ENCODE assay signal across 1 cellular context in the genomic region with DNA sequence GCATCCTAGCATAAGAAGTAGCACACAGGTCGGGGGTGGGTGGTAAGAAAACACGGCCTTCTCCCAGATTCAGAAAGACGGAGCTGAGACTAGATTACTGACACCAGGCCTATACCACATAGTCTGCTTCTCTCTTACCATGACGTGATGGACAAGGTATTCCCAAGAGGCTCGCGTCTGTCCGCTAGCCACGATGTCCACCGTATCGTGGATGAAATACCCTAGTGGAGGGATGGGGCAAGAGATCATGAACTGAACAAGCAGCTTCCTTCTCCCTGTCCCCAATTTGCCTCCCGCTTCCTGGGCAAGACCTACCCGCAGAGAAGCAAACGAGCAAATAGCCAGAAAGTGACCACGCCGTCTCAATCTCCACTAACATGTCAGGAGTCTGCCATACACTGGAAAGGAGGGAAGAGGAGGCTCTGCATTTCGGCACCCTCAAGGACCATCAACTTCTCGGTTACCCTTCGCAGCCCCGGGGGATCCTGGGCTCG.
TF ChIP-seq lines count a peak whose summit lies in the region.

No MANE protein-coding gene starts in this region.

TF ChIP-seq in GM12878, 131 proteins besides CTCF, POLR2A, EP300 and RAD21 (continues in another document):
- TF ChIP-seq, protein P1, sequence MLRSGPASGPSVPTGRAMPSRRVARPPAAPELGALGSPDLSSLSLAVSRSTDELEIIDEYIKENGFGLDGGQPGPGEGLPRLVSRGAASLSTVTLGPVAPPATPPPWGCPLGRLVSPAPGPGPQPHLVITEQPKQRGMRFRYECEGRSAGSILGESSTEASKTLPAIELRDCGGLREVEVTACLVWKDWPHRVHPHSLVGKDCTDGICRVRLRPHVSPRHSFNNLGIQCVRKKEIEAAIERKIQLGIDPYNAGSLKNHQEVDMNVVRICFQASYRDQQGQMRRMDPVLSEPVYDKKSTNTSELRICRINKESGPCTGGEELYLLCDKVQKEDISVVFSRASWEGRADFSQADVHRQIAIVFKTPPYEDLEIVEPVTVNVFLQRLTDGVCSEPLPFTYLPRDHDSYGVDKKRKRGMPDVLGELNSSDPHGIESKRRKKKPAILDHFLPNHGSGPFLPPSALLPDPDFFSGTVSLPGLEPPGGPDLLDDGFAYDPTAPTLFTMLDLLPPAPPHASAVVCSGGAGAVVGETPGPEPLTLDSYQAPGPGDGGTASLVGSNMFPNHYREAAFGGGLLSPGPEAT (IDR thresholded peaks at IDR 0.05; ENCODE audit: low read depth), result no peak
- peak; percentile 88 for TF ChIP-seq POLR2AphosphoS5 (IDR thresholded peaks at IDR 0.05; ENCODE audit: low read length)
- TF ChIP-seq TCF12 (IDR thresholded peaks at IDR 0.05; ENCODE audit: low read depth, low read length), result peak; percentile 7; the same call in 1 of the 2 replicates
- TF ChIP-seq, protein P2, sequence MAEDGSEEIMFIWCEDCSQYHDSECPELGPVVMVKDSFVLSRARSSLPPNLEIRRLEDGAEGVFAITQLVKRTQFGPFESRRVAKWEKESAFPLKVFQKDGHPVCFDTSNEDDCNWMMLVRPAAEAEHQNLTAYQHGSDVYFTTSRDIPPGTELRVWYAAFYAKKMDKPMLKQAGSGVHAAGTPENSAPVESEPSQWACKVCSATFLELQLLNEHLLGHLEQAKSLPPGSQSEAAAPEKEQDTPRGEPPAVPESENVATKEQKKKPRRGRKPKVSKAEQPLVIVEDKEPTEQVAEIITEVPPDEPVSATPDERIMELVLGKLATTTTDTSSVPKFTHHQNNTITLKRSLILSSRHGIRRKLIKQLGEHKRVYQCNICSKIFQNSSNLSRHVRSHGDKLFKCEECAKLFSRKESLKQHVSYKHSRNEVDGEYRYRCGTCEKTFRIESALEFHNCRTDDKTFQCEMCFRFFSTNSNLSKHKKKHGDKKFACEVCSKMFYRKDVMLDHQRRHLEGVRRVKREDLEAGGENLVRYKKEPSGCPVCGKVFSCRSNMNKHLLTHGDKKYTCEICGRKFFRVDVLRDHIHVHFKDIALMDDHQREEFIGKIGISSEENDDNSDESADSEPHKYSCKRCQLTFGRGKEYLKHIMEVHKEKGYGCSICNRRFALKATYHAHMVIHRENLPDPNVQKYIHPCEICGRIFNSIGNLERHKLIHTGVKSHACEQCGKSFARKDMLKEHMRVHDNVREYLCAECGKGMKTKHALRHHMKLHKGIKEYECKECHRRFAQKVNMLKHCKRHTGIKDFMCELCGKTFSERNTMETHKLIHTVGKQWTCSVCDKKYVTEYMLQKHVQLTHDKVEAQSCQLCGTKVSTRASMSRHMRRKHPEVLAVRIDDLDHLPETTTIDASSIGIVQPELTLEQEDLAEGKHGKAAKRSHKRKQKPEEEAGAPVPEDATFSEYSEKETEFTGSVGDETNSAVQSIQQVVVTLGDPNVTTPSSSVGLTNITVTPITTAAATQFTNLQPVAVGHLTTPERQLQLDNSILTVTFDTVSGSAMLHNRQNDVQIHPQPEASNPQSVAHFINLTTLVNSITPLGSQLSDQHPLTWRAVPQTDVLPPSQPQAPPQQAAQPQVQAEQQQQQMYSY (CRISPR knock-in tag; IDR thresholded peaks at IDR 0.05), result no peak
- TF ChIP-seq ZNF217 (IDR thresholded peaks at IDR 0.05), result no peak
- TF ChIP-seq, protein P3, sequence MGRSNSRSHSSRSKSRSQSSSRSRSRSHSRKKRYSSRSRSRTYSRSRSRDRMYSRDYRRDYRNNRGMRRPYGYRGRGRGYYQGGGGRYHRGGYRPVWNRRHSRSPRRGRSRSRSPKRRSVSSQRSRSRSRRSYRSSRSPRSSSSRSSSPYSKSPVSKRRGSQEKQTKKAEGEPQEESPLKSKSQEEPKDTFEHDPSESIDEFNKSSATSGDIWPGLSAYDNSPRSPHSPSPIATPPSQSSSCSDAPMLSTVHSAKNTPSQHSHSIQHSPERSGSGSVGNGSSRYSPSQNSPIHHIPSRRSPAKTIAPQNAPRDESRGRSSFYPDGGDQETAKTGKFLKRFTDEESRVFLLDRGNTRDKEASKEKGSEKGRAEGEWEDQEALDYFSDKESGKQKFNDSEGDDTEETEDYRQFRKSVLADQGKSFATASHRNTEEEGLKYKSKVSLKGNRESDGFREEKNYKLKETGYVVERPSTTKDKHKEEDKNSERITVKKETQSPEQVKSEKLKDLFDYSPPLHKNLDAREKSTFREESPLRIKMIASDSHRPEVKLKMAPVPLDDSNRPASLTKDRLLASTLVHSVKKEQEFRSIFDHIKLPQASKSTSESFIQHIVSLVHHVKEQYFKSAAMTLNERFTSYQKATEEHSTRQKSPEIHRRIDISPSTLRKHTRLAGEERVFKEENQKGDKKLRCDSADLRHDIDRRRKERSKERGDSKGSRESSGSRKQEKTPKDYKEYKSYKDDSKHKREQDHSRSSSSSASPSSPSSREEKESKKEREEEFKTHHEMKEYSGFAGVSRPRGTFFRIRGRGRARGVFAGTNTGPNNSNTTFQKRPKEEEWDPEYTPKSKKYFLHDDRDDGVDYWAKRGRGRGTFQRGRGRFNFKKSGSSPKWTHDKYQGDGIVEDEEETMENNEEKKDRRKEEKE (IDR thresholded peaks at IDR 0.05), result no peak
- TF ChIP-seq RFX5 (IDR thresholded peaks at IDR 0.05; ENCODE audit: low read depth, low read length), result no peak
- no peak for TF ChIP-seq MTA3 (IDR thresholded peaks at IDR 0.05; ENCODE audit: borderline replicate concordance, low read length)
- TF ChIP-seq GATAD2B (conservative IDR thresholded peaks at IDR 0.05; ENCODE audit: low read depth), result no peak; the same call in 1 of the 2 replicates
- TF ChIP-seq ZNF384 (IDR thresholded peaks at IDR 0.05; ENCODE audit: borderline replicate concordance, low read depth, low read length), result no peak
- no peak for TF ChIP-seq NRF1 (conservative IDR thresholded peaks at IDR 0.05; ENCODE audit: low read depth, low read length)
- TF ChIP-seq ZBED1 (IDR thresholded peaks at IDR 0.05; ENCODE audit: borderline replicate concordance), result peak; percentile 92
- TF ChIP-seq ZSCAN29 (IDR thresholded peaks at IDR 0.05), result no peak
- no peak for TF ChIP-seq RAD51 (IDR thresholded peaks at IDR 0.05)
- TF ChIP-seq ZZZ3 (IDR thresholded peaks at IDR 0.05; ENCODE audit: control insufficient read depth, insufficient read length, low read depth), result no peak
- TF ChIP-seq BHLHE40 (IDR thresholded peaks at IDR 0.05; ENCODE audit: borderline replicate concordance in 1 of 2, low read depth in 2 of 2, low read length in 1 of 2), result no peak
- no peak for TF ChIP-seq POU2F2 (IDR thresholded peaks at IDR 0.05; ENCODE audit: borderline replicate concordance, low read depth, low read length)
- TF ChIP-seq PML (IDR thresholded peaks at IDR 0.05; ENCODE audit: low read length), result no peak
- peak; percentile 61 for TF ChIP-seq BACH1 (IDR thresholded peaks at IDR 0.05; ENCODE audit: borderline replicate concordance)
- no peak for TF ChIP-seq ZNF274 (IDR thresholded peaks at IDR 0.05; ENCODE audit: insufficient read depth, insufficient read length)
- no peak for TF ChIP-seq CEBPB (IDR thresholded peaks at IDR 0.05; ENCODE audit: borderline replicate concordance in 1 of 2, low read depth in 2 of 2, low read length in 2 of 2)
- 0 out of 4 replicates have a peak, but pooled peaks of 1 of the 2 experiments have one; percentile 7 for TF ChIP-seq IKZF2 (IDR thresholded peaks at IDR 0.05)
- TF ChIP-seq SMAD1 (IDR thresholded peaks at IDR 0.05; ENCODE audit: low read depth, partially characterized antibody), result no peak
- TF ChIP-seq, protein P4, sequence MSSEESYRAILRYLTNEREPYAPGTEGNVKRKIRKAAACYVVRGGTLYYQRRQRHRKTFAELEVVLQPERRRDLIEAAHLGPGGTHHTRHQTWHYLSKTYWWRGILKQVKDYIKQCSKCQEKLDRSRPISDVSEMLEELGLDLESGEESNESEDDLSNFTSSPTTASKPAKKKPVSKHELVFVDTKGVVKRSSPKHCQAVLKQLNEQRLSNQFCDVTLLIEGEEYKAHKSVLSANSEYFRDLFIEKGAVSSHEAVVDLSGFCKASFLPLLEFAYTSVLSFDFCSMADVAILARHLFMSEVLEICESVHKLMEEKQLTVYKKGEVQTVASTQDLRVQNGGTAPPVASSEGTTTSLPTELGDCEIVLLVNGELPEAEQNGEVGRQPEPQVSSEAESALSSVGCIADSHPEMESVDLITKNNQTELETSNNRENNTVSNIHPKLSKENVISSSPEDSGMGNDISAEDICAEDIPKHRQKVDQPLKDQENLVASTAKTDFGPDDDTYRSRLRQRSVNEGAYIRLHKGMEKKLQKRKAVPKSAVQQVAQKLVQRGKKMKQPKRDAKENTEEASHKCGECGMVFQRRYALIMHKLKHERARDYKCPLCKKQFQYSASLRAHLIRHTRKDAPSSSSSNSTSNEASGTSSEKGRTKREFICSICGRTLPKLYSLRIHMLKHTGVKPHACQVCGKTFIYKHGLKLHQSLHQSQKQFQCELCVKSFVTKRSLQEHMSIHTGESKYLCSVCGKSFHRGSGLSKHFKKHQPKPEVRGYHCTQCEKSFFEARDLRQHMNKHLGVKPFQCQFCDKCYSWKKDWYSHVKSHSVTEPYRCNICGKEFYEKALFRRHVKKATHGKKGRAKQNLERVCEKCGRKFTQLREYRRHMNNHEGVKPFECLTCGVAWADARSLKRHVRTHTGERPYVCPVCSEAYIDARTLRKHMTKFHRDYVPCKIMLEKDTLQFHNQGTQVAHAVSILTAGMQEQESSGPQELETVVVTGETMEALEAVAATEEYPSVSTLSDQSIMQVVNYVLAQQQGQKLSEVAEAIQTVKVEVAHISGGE (CRISPR knock-in tag; IDR thresholded peaks at IDR 0.05), result no peak
- TF ChIP-seq ESRRA (IDR thresholded peaks at IDR 0.05; ENCODE audit: low read length), result no peak
- TF ChIP-seq, protein P5, sequence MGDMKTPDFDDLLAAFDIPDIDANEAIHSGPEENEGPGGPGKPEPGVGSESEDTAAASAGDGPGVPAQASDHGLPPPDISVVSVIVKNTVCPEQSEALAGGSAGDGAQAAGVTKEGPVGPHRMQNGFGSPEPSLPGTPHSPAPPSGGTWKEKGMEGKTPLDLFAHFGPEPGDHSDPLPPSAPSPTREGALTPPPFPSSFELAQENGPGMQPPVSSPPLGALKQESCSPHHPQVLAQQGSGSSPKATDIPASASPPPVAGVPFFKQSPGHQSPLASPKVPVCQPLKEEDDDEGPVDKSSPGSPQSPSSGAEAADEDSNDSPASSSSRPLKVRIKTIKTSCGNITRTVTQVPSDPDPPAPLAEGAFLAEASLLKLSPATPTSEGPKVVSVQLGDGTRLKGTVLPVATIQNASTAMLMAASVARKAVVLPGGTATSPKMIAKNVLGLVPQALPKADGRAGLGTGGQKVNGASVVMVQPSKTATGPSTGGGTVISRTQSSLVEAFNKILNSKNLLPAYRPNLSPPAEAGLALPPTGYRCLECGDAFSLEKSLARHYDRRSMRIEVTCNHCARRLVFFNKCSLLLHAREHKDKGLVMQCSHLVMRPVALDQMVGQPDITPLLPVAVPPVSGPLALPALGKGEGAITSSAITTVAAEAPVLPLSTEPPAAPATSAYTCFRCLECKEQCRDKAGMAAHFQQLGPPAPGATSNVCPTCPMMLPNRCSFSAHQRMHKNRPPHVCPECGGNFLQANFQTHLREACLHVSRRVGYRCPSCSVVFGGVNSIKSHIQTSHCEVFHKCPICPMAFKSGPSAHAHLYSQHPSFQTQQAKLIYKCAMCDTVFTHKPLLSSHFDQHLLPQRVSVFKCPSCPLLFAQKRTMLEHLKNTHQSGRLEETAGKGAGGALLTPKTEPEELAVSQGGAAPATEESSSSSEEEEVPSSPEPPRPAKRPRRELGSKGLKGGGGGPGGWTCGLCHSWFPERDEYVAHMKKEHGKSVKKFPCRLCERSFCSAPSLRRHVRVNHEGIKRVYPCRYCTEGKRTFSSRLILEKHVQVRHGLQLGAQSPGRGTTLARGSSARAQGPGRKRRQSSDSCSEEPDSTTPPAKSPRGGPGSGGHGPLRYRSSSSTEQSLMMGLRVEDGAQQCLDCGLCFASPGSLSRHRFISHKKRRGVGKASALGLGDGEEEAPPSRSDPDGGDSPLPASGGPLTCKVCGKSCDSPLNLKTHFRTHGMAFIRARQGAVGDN (IDR thresholded peaks at IDR 0.05), result no peak
- peak; percentile 65; the same call in 1 of the 2 replicates for TF ChIP-seq SMAD5 (IDR thresholded peaks at IDR 0.05; ENCODE audit: low read depth)
- no peak for TF ChIP-seq ASH2L (IDR thresholded peaks at IDR 0.05; ENCODE audit: borderline replicate concordance, low read depth)
- TF ChIP-seq EGR1 (IDR thresholded peaks at IDR 0.05; ENCODE audit: borderline replicate concordance in 1 of 2, low read depth in 2 of 2, low read length in 2 of 2), result no peak
- TF ChIP-seq FOS (IDR thresholded peaks at IDR 0.05; ENCODE audit: borderline replicate concordance, extremely low read depth, insufficient read length), result no peak
- TF ChIP-seq, protein P6, sequence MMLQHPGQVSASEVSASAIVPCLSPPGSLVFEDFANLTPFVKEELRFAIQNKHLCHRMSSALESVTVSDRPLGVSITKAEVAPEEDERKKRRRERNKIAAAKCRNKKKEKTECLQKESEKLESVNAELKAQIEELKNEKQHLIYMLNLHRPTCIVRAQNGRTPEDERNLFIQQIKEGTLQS (IDR thresholded peaks at IDR 0.05; ENCODE audit: borderline replicate concordance, extremely low read depth, low read depth, low read length), result no peak
- TF ChIP-seq RCOR1 (conservative IDR thresholded peaks at IDR 0.05; ENCODE audit: low read depth, low read length), result no peak
- TF ChIP-seq CREB1 (IDR thresholded peaks at IDR 0.05; ENCODE audit: low read depth), result no peak
- TF ChIP-seq ETV6 (conservative IDR thresholded peaks at IDR 0.05 in 1 of 2, IDR thresholded peaks at IDR 0.05 in 1 of 2; ENCODE audit: borderline replicate concordance in 1 of 2, low read depth in 1 of 2), result no peak
- no peak for TF ChIP-seq WRNIP1 (IDR thresholded peaks at IDR 0.05; ENCODE audit: borderline replicate concordance, low read depth, low read length)
- TF ChIP-seq HCFC1 (IDR thresholded peaks at IDR 0.05; ENCODE audit: low read length), result no peak
- TF ChIP-seq ATF7 (IDR thresholded peaks at IDR 0.05; ENCODE audit: low read depth), result no peak
- TF ChIP-seq, protein P7, sequence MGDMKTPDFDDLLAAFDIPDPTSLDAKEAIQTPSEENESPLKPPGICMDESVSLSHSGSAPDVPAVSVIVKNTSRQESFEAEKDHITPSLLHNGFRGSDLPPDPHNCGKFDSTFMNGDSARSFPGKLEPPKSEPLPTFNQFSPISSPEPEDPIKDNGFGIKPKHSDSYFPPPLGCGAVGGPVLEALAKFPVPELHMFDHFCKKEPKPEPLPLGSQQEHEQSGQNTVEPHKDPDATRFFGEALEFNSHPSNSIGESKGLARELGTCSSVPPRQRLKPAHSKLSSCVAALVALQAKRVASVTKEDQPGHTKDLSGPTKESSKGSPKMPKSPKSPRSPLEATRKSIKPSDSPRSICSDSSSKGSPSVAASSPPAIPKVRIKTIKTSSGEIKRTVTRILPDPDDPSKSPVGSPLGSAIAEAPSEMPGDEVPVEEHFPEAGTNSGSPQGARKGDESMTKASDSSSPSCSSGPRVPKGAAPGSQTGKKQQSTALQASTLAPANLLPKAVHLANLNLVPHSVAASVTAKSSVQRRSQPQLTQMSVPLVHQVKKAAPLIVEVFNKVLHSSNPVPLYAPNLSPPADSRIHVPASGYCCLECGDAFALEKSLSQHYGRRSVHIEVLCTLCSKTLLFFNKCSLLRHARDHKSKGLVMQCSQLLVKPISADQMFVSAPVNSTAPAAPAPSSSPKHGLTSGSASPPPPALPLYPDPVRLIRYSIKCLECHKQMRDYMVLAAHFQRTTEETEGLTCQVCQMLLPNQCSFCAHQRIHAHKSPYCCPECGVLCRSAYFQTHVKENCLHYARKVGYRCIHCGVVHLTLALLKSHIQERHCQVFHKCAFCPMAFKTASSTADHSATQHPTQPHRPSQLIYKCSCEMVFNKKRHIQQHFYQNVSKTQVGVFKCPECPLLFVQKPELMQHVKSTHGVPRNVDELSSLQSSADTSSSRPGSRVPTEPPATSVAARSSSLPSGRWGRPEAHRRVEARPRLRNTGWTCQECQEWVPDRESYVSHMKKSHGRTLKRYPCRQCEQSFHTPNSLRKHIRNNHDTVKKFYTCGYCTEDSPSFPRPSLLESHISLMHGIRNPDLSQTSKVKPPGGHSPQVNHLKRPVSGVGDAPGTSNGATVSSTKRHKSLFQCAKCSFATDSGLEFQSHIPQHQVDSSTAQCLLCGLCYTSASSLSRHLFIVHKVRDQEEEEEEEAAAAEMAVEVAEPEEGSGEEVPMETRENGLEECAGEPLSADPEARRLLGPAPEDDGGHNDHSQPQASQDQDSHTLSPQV (IDR thresholded peaks at IDR 0.05), result no peak
- TF ChIP-seq CBFB (IDR thresholded peaks at IDR 0.05; ENCODE audit: low read depth), result no peak; the same call in 1 of the 2 replicates
